In genomic region chr18:43396266-43396665, GRCh38 we compare ENCODE assay signal across 9 cellular contexts.
A peak's percentile ranks its signal among the peaks of the same experiment; 100 is the strongest.
DNase-seq lines count a peak whose midpoint lies in the region; TF ChIP-seq lines count a peak whose summit lies in the region.
"Had no signal": no experiment of that assay in that cellular context is flagged by ENCODE, and none has a peak within 500 bp of the region (broad histone marks: within the 10 kb centered on the region; RNA-seq: fewer than 3 reads in every experiment).

No MANE protein-coding gene starts in this region.

- DNase-seq in ELR (ENCODE audit: low read depth) (peak; percentile 7), NCI-H1417 treated with DMSO at 0.1 percent for 48 hours (lab: John Stamatoyannopoulos, UW) (peak; percentile 14), astrocyte of the cerebellum (ENCODE audit: low read depth) (peak; percentile 15), middle frontal gyrus (ENCODE audit: extremely low spot score, low spot score) (peak; percentile 40), NCI-H1048 (lab: John Stamatoyannopoulos, UW) (no peak), hepatic stellate cell (ENCODE audit: low spot score) (no peak), activated gamma-delta T cell (lab: John Stamatoyannopoulos, UW) (no peak)
- no peak for DNase-seq in activated CD4-positive, alpha-beta T cell treated with anti-CD3 and anti-CD28 coated beads for 48 hours
- DNase-seq: NCI-H774 had no signal

- in situ Hi-C loops in astrocyte of the cerebellum (cut with HindIII; ENCODE audit: low sequenced_read_pairs), result no loop called here

- peak; percentile 55 for TF ChIP-seq CTCF in astrocyte of the cerebellum (IDR thresholded peaks at IDR 0.05; ENCODE audit: low read depth, low read length, missing control alignments)

- H3K4me3 ChIP-seq in astrocyte of the cerebellum (ENCODE audit: low read depth, low read length), result no peak overlapping the region

Comparison
In these comparisons a context has a peak if more than half of its experiments do, and no peak if none do; other contexts are left out.
1. DNase-seq: peak in ELR (single experiment), NCI-H1417 treated with DMSO at 0.1 percent for 48 hours (single experiment), astrocyte of the cerebellum (single experiment) and middle frontal gyrus (single experiment); none in activated CD4-positive, alpha-beta T cell treated with anti-CD3 and anti-CD28 coated beads for 48 hours (single experiment), NCI-H1048 (single experiment), hepatic stellate cell (single experiment) and activated gamma-delta T cell (single experiment).